1 cellular context compared by ENCODE assay signal in the genomic region with DNA sequence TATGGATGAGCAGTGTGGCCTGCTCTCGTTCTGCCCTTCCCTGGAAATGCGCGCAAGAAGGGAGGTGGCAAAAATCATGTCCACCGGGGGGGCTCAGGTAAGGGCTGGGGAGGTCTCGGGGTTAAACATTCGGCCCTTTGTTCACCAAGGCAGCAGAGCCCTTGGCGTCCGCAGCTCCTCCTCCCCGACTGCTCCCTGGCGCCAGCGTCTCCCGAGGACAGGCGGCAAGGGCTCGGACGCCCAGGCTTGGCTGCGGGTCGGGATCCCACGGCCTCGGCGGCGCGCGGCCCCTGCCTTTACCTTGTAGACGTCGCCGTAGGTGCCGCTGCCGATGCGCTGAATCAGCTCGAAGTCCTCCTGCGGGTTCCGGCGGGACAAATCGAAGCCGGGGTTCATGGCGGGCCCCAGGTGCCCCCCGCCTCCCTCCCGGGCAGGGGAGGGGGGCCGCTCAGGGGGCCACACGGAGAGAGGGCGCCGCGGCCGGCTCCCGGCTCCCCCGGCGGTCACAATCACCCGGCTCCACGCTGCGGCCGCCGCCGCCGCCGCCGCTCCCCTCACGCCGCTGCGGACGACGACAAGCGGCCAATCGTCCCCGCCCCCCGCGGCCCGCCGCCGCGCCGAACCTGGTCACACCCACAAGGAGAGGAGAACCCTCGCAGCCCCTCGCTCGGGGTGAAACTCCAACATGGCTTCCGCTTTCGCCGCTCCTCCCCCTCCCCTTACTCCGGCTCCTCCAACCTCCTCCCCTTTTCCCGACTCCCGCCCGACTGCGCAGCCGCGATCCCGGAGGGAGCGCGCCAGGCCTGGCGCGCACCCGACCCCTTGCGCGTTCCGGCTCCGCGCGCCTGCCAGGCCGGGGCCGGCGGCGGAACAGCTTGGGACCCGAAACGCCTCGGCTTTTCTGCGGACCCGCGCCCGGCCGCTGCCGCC.
TF ChIP-seq lines count a peak whose summit lies in the region.

MAP4K3 (minus strand) TSS at position 694 of the 930 bp plus-strand sequence; CDS start at position 396, 298 bp downstream.

TF ChIP-seq in HepG2, 621 proteins besides CTCF, POLR2A, EP300 and RAD21 (continued from another document and continues in another):
- TF ChIP-seq, protein P1, sequence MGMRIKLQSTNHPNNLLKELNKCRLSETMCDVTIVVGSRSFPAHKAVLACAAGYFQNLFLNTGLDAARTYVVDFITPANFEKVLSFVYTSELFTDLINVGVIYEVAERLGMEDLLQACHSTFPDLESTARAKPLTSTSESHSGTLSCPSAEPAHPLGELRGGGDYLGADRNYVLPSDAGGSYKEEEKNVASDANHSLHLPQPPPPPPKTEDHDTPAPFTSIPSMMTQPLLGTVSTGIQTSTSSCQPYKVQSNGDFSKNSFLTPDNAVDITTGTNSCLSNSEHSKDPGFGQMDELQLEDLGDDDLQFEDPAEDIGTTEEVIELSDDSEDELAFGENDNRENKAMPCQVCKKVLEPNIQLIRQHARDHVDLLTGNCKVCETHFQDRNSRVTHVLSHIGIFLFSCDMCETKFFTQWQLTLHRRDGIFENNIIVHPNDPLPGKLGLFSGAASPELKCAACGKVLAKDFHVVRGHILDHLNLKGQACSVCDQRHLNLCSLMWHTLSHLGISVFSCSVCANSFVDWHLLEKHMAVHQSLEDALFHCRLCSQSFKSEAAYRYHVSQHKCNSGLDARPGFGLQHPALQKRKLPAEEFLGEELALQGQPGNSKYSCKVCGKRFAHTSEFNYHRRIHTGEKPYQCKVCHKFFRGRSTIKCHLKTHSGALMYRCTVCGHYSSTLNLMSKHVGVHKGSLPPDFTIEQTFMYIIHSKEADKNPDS (CRISPR knock-in tag; IDR thresholded peaks at IDR 0.05): no peak; the same call in 1 of the 2 replicates
- TF ChIP-seq, protein P2, sequence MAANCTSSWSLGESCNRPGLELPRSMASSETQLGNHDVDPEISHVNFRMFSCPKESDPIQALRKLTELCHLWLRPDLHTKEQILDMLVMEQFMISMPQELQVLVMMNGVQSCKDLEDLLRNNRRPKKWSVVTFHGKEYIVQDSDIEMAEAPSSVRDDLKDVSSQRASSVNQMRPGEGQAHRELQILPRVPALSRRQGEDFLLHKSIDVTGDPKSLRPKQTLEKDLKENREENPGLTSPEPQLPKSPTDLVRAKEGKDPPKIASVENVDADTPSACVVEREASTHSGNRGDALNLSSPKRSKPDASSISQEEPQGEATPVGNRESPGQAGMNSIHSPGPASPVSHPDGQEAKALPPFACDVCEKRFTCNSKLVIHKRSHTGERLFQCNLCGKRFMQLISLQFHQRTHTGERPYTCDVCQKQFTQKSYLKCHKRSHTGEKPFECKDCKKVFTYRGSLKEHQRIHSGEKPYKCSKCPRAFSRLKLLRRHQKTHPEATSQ (CRISPR knock-in tag; IDR thresholded peaks at IDR 0.05; ENCODE audit: borderline replicate concordance): peak; percentile 77; the same call in 1 of the 2 replicates
- peak; percentile 91 for TF ChIP-seq AGO2 (optimal IDR thresholded peaks at IDR 0.05; ENCODE audit: low read depth, low read length)
- peak; percentile 61 for TF ChIP-seq CBX1 (IDR thresholded peaks at IDR 0.05; ENCODE audit: low read depth)
- TF ChIP-seq GATA4 (IDR thresholded peaks at IDR 0.05; ENCODE audit: borderline replicate concordance, low read depth): peak; percentile 57; the same call in 1 of the 2 replicates
- TF ChIP-seq FLYWCH1 (CRISPR knock-in tag; IDR thresholded peaks at IDR 0.05): peak; percentile 63; the same call in 1 of the 2 replicates
- TF ChIP-seq ZMAT3 (CRISPR knock-in tag; conservative IDR thresholded peaks at IDR 0.05): 0 out of 2 replicates have a peak, but pooled peaks have one; percentile 43
- TF ChIP-seq ZBTB38 (CRISPR knock-in tag; IDR thresholded peaks at IDR 0.05): peak; percentile 42
- no peak for TF ChIP-seq NFYB (CRISPR knock-in tag; IDR thresholded peaks at IDR 0.05)
- no peak for TF ChIP-seq ATF4 (CRISPR knock-in tag; IDR thresholded peaks at IDR 0.05)
- TF ChIP-seq, protein P3, sequence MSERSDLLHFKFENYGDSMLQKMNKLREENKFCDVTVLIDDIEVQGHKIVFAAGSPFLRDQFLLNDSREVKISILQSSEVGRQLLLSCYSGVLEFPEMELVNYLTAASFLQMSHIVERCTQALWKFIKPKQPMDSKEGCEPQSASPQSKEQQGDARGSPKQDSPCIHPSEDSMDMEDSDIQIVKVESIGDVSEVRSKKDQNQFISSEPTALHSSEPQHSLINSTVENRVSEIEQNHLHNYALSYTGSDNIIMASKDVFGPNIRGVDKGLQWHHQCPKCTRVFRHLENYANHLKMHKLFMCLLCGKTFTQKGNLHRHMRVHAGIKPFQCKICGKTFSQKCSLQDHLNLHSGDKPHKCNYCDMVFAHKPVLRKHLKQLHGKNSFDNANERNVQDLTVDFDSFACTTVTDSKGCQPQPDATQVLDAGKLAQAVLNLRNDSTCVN (CRISPR knock-in tag; IDR thresholded peaks at IDR 0.05; ENCODE audit: borderline replicate concordance): peak; percentile 84; the same call in 1 of the 2 replicates
- no peak for TF ChIP-seq ZBTB20 (CRISPR knock-in tag; IDR thresholded peaks at IDR 0.05; ENCODE audit: borderline replicate concordance, low read depth)
- TF ChIP-seq THRA (CRISPR knock-in tag; IDR thresholded peaks at IDR 0.05; ENCODE audit: borderline replicate concordance): peak; percentile 44
- TF ChIP-seq NCOA2 (CRISPR knock-in tag; IDR thresholded peaks at IDR 0.05): peak; percentile 15; the same call in 1 of the 2 replicates
- TF ChIP-seq, protein P4, sequence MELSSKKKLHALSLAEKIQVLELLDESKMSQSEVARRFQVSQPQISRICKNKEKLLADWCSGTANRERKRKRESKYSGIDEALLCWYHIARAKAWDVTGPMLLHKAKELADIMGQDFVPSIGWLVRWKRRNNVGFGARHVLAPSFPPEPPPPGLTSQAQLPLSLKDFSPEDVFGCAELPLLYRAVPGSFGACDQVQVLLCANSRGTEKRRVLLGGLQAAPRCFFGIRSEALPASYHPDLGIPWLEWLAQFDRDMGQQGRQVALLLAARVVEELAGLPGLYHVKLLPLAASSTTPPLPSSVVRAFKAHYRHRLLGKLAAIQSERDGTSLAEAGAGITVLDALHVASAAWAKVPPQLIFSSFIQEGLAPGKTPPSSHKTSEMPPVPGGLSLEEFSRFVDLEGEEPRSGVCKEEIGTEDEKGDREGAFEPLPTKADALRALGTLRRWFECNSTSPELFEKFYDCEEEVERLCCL (CRISPR knock-in tag; IDR thresholded peaks at IDR 0.05; ENCODE audit: borderline replicate concordance): no peak
- peak; percentile 78 for TF ChIP-seq SAP130 (CRISPR knock-in tag; IDR thresholded peaks at IDR 0.05; ENCODE audit: low read depth)
- TF ChIP-seq ZNF547 (CRISPR knock-in tag; IDR thresholded peaks at IDR 0.05): peak; percentile 85
- peak; percentile 96; the same call in 1 of the 2 replicates for TF ChIP-seq ZNF839 (CRISPR knock-in tag; IDR thresholded peaks at IDR 0.05; ENCODE audit: borderline replicate concordance)
- TF ChIP-seq MNT (IDR thresholded peaks at IDR 0.05): peak; percentile 34; the same call in 1 of the 2 replicates
- no peak; the same call in 1 of the 2 replicates for TF ChIP-seq MXD4 (CRISPR knock-in tag; IDR thresholded peaks at IDR 0.05)
- TF ChIP-seq, protein P5, sequence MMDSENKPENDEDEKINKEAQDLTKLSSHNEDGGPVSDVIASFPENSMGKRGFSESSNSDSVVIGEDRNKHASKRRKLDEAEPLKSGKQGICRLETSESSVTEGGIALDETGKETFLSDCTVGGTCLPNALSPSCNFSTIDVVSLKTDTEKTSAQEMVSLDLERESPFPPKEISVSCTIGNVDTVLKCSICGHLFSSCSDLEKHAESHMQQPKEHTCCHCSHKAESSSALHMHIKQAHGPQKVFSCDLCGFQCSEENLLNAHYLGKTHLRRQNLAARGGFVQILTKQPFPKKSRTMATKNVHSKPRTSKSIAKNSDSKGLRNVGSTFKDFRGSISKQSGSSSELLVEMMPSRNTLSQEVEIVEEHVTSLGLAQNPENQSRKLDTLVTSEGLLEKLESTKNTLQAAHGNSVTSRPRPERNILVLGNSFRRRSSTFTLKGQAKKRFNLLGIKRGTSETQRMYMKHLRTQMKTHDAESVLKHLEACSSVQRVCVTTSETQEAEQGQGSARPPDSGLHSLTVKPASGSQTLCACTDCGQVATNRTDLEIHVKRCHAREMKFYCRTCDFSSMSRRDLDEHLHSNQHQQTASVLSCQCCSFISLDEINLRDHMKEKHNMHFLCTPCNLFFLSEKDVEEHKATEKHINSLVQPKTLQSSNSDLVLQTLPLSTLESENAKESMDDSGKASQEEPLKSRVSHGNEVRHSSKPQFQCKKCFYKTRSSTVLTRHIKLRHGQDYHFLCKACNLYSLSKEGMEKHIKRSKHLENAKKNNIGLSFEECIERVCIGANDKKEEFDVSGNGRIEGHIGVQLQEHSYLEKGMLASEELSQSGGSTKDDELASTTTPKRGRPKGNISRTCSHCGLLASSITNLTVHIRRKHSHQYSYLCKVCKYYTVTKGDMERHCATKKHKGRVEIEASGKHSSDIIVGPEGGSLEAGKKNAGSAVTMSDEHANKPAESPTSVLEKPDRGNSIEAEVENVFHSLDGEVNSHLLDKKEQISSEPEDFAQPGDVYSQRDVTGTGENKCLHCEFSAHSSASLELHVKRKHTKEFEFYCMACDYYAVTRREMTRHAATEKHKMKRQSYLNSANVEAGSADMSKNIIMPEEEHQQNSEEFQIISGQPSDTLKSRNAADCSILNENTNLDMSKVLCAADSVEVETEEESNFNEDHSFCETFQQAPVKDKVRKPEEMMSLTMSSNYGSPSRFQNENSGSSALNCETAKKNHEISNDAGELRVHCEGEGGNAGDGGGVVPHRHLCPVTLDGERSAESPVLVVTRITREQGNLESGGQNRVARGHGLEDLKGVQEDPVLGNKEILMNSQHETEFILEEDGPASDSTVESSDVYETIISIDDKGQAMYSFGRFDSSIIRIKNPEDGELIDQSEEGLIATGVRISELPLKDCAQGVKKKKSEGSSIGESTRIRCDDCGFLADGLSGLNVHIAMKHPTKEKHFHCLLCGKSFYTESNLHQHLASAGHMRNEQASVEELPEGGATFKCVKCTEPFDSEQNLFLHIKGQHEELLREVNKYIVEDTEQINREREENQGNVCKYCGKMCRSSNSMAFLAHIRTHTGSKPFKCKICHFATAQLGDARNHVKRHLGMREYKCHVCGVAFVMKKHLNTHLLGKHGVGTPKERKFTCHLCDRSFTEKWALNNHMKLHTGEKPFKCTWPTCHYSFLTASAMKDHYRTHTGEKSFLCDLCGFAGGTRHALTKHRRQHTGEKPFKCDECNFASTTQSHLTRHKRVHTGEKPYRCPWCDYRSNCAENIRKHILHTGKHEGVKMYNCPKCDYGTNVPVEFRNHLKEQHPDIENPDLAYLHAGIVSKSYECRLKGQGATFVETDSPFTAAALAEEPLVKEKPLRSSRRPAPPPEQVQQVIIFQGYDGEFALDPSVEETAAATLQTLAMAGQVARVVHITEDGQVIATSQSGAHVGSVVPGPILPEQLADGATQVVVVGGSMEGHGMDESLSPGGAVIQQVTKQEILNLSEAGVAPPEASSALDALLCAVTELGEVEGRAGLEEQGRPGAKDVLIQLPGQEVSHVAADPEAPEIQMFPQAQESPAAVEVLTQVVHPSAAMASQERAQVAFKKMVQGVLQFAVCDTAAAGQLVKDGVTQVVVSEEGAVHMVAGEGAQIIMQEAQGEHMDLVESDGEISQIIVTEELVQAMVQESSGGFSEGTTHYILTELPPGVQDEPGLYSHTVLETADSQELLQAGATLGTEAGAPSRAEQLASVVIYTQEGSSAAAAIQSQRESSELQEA (CRISPR knock-in tag; IDR thresholded peaks at IDR 0.05; ENCODE audit: not compliant biosample characterization): no peak
- TF ChIP-seq, protein P6, sequence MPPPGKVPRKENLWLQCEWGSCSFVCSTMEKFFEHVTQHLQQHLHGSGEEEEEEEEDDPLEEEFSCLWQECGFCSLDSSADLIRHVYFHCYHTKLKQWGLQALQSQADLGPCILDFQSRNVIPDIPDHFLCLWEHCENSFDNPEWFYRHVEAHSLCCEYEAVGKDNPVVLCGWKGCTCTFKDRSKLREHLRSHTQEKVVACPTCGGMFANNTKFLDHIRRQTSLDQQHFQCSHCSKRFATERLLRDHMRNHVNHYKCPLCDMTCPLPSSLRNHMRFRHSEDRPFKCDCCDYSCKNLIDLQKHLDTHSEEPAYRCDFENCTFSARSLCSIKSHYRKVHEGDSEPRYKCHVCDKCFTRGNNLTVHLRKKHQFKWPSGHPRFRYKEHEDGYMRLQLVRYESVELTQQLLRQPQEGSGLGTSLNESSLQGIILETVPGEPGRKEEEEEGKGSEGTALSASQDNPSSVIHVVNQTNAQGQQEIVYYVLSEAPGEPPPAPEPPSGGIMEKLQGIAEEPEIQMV (CRISPR knock-in tag; IDR thresholded peaks at IDR 0.05; ENCODE audit: low read depth): no peak
- TF ChIP-seq MXI1 (IDR thresholded peaks at IDR 0.05; ENCODE audit: borderline replicate concordance, low read depth, low read length): peak; percentile 88; the same call in 2 of the 3 replicates
- TF ChIP-seq ZNF3 (CRISPR knock-in tag; IDR thresholded peaks at IDR 0.05): no peak
- TF ChIP-seq ZNF460 (CRISPR knock-in tag; IDR thresholded peaks at IDR 0.05; ENCODE audit: borderline replicate concordance): no peak
- no peak for TF ChIP-seq ZNF335 (CRISPR knock-in tag; IDR thresholded peaks at IDR 0.05)
